In genomic region chr3:23762214-23763039, GRCh38 we compare ENCODE assay signal across 8 cellular contexts. TPM values are rescaled to one million over a fixed set of nuclear protein-coding genes. Genes with fewer than 3 reads are reported as not detected.
DNase-seq lines count a peak whose midpoint lies in the region; ATAC-seq and TF ChIP-seq lines count a peak whose summit lies in the region.

No MANE protein-coding gene starts in this region.

- H3K9me3 ChIP-seq in BLaER1 treated with 17β-estradiol and CSF1 and Interleukin-3, amounts not matched to agents 10 nM and 100 nM (replicated peaks in 1 of 11): 0 out of 22 replicates have a peak, but pooled peaks cover 0 to 9% (median 0%) of the 10 kb centered on the region in 11 experiments
- H3K9me3 ChIP-seq in A673 (ENCODE audit: low read depth, low read length, poor library complexity, severe bottlenecking) (no peaks in the 10 kb centered on the region), spleen (no peaks in the 10 kb centered on the region)

- no peaks in the 10 kb centered on the region for H4K20me1 ChIP-seq in BLaER1 treated with 17β-estradiol and CSF1 and Interleukin-3, amounts not matched to agents 10 nM and 100 nM

- POLR2A ChIA-PET in A673 (lab: Charles Lee; ENCODE audit: low non-redundant PET): no interaction called here

- no peaks in the 10 kb centered on the region for H3K27me3 ChIP-seq in BLaER1 treated with 17β-estradiol and CSF1 and Interleukin-3, amounts not matched to agents 10 nM and 100 nM
- H3K27me3 ChIP-seq in A673 (replicated peaks; ENCODE audit: insufficient read depth, low read depth, low read length, poor library complexity) (no peaks in the 10 kb centered on the region), spleen (replicated peaks in 1 of 7) (no peaks in the 10 kb centered on the region)

- no peaks in the 10 kb centered on the region for H3K36me3 ChIP-seq in BLaER1 treated with 17β-estradiol and CSF1 and Interleukin-3, amounts not matched to agents 10 nM and 100 nM
- H3K36me3 ChIP-seq in A673 (ENCODE audit: insufficient read depth, low read length, poor library complexity, severe bottlenecking) (no peaks in the 10 kb centered on the region), spleen (no peaks in the 10 kb centered on the region)

- CTCF ChIA-PET in A673 (lab: Charles Lee): no interaction called here

- peak; percentile 76 for ATAC-seq in GM19397 (IDR thresholded peaks at IDR 0.05; ENCODE audit: unreplicated experiment)
- peak; percentile 86 for ATAC-seq in HG03354 (IDR thresholded peaks at IDR 0.05; ENCODE audit: poor library complexity, severe bottlenecking, unreplicated experiment)

- H3K4me1 ChIP-seq in BLaER1 treated with 17β-estradiol and CSF1 and Interleukin-3, amounts not matched to agents 10 nM and 100 nM: peaks cover 31 to 39% (median 37%) of the 10 kb centered on the region in 10 experiments
- H3K4me1 ChIP-seq in A673 (ENCODE audit: insufficient read depth, low read length, poor library complexity, severe bottlenecking): no peaks in the 10 kb centered on the region
- peaks cover 6 to 35% (median 21%) of the 10 kb centered on the region in 6 donors for H3K4me1 ChIP-seq in spleen

- peak overlapping the region in 10 of 11 experiments; percentile 4 to 55 (median 38); a peak in 15 of 22 replicates for H3K9ac ChIP-seq in BLaER1 treated with 17β-estradiol and CSF1 and Interleukin-3, amounts not matched to agents 10 nM and 100 nM

- no TSS peak for BruUV-seq in A673 (replicated peaks; lab: Mats Ljungman, UMichigan)

- peak overlapping the region in 10 of 11 experiments; percentile 9 to 54 (median 22); a peak in 15 of 22 replicates for H3K27ac ChIP-seq in BLaER1 treated with 17β-estradiol and CSF1 and Interleukin-3, amounts not matched to agents 10 nM and 100 nM
- no peak overlapping the region for H3K27ac ChIP-seq in A673 (ENCODE audit: low read depth, low read length, poor library complexity, severe bottlenecking)
- H3K27ac ChIP-seq in spleen: peak overlapping the region in 2 of 8 donors; percentile 38 to 46

- TF ChIP-seq POLR2A in spleen (IDR thresholded peaks at IDR 0.05): no peak

- intact Hi-C loops in A673 (cut with micrococcal nuclease; ENCODE audit: unreplicated experiment) (no loop called here), spleen (cut with DNase I; ENCODE audit: low total_unique reads) (no loop called here)

- DNase-seq in fibroblast of mammary gland (ENCODE audit: low read depth) (peak; percentile 67), A673 (ENCODE audit: low spot score) (no peak), spleen (no peak), GOT3 (lab: John Stamatoyannopoulos, UW) (no peak), NOMO-1 (lab: John Stamatoyannopoulos, UW; ENCODE audit: unreplicated experiment in 2 of 2) (no peak)

- peak overlapping the region in 6 of 10 experiments; percentile 9 to 32 (median 16); a peak in 5 of 20 replicates for H3K4me3 ChIP-seq in BLaER1 treated with 17β-estradiol and CSF1 and Interleukin-3, amounts not matched to agents 10 nM and 100 nM
- H3K4me3 ChIP-seq in fibroblast of mammary gland (ENCODE audit: control insufficient read depth, low read depth, low read length) (peak overlapping the region; percentile 17), A673 (ENCODE audit: low read depth, low read length, poor library complexity, severe bottlenecking) (no peak overlapping the region), spleen (peak overlapping the region in 4 of 8 donors; percentile 6 to 52 (median 23))

- peak overlapping the region; percentile 61 to 90 (median 78) for H3K4me2 ChIP-seq in BLaER1 treated with 17β-estradiol and CSF1 and Interleukin-3, amounts not matched to agents 10 nM and 100 nM

- TF ChIP-seq CTCF in fibroblast of mammary gland (conservative IDR thresholded peaks at IDR 0.05; ENCODE audit: control insufficient read depth, insufficient read depth, low read depth, low read length) (no peak), A673 (conservative IDR thresholded peaks at IDR 0.05; ENCODE audit: low read depth, low read length) (no peak), spleen (IDR thresholded peaks at IDR 0.05 in 8 of 11, conservative IDR thresholded peaks at IDR 0.05 in 3 of 11) (no peak)

- WGBS in spleen, 5 donors: 50 to 59% (median 56%) methylated on average over 11 of the region's 11 CpGs

RNA-seq across cellular contexts. Expression of gene UBE2E1, which starts 43.3 kb away (rescaled TPM):
- total RNA-seq in A673 (2021) (144 and 152 TPM in 2 replicates), spleen (100 to 1,000 TPM in 2 of 7 donors, 10 to 100 TPM in 5; 62.6 to 106 (median 87.2) TPM)
- polyA plus RNA-seq in spleen: 10 to 100 TPM; 68.8 to 96.1 (median 95.1) TPM
